Comparison of ENCODE assay signal across 8 cellular contexts in the genomic region with DNA sequence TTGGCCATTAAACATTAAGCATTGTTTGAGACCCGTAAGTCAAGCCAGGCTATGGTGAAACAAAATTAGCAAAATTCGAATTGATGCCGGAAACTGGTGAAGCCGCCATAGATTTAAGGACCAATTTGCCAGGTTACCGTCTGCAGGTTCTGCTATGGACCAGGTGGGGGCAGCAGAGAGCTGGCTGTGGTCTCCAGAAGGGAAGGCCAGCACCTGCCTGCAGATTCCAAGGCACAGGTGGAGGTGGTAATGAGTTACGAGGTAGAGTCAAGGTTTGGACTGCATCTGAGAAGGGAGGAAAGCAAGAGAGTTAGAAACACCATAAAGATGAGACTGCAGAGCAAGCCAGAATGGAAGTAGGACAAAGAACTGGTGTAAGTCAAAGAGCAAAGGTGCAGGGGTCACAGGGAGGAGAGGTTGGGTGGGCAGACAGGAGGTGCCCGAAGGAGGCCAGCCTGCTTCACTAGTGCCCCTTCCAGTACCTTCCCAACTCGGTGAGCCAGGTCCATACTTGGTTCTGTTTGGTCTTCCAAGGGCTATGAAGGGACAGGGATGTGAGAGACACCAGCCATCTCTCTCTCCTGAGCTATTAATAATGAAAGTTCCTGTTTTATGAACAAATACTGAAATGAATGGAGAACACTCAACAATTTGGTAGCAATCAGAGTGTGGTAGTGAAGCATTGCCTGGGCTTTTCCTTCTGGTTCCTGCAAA.
DNase-seq lines count a peak whose midpoint lies in the region; ATAC-seq and TF ChIP-seq lines count a peak whose summit lies in the region.

No MANE protein-coding gene starts in this region.

- no peak for TF ChIP-seq POLR2A in IMR-90 (IDR thresholded peaks at IDR 0.05; ENCODE audit: low read depth, low read length)

- no peak overlapping the region for H3K56ac ChIP-seq in IMR-90 (ENCODE audit: extremely low read depth, insufficient read depth, low read length)

- no peak overlapping the region for H2AK9ac ChIP-seq in IMR-90 (replicated peaks; ENCODE audit: low read depth, low read length, poor library complexity)

- H3K27me3 ChIP-seq in IMR-90 (ENCODE audit: control insufficient read depth, insufficient read depth, low read length) = no peaks in the 10 kb centered on the region

- H3K36me3 Mint-ChIP-seq in T-cell = no peaks in the 10 kb centered on the region

- H4K91ac ChIP-seq in IMR-90 (ENCODE audit: insufficient read depth, low read depth, low read length) = no peak overlapping the region

- H3K9me3 ChIP-seq in IMR-90 (ENCODE audit: control insufficient read depth, insufficient read depth, low read length) = no peaks in the 10 kb centered on the region

- H3K27ac ChIP-seq in IMR-90 (ENCODE audit: insufficient read depth, low read length) = no peak overlapping the region

- TF ChIP-seq CTCF in GM12865 (IDR thresholded peaks at IDR 0.05; ENCODE audit: insufficient read depth, low read depth, low read length, missing control alignments) (peak; percentile 95), IMR-90 (conservative IDR thresholded peaks at IDR 0.05; ENCODE audit: low read depth, low read length) (peak; percentile 52), astrocyte of the spinal cord (IDR thresholded peaks at IDR 0.05; ENCODE audit: low read depth, low read length) (peak; percentile 91)

- no peak overlapping the region for H3K9ac ChIP-seq in IMR-90 (ENCODE audit: low read depth, low read length)

- no TSS peak for BruUV-seq in IMR-90 (replicated peaks; lab: Mats Ljungman, UMichigan)

- no peaks in the 10 kb centered on the region for H3K79me1 ChIP-seq in IMR-90 (ENCODE audit: low read depth in 1 of 2, low read length in 2 of 2)

- peaks cover 0 to 9% (median 0%) of the 10 kb centered on the region in 3 donors for H3K4me1 Mint-ChIP-seq in T-cell

- no peak overlapping the region for H3K18ac ChIP-seq in IMR-90 (ENCODE audit: low read depth, low read length)

- no peak overlapping the region for H2AK5ac ChIP-seq in IMR-90 (ENCODE audit: low read depth, low read length)

- no peaks in the 10 kb centered on the region for H3K9me3 Mint-ChIP-seq in T-cell

- no peak overlapping the region for H3K14ac ChIP-seq in IMR-90 (replicated peaks; ENCODE audit: low read depth, low read length)

- no peak overlapping the region for H2BK5ac ChIP-seq in IMR-90 (ENCODE audit: low read depth, low read length, poor library complexity, severe bottlenecking)

- no peak overlapping the region for H4K8ac ChIP-seq in IMR-90 (ENCODE audit: low read depth in 2 of 2, low read length in 2 of 2)

- no peak overlapping the region for H3K27ac Mint-ChIP-seq in T-cell

- no peak overlapping the region for H2BK20ac ChIP-seq in IMR-90 (ENCODE audit: low read depth, low read length)

- no peak overlapping the region for H3K4me3 Mint-ChIP-seq in T-cell

- H2AFZ ChIP-seq in IMR-90 (replicated peaks; ENCODE audit: low read length, poor library complexity) = no peak overlapping the region

- ATAC-seq in GM21619 (IDR thresholded peaks at IDR 0.05; ENCODE audit: unreplicated experiment) = peak; percentile 89
- peak; percentile 48; the same call in 1 of the 2 replicates for ATAC-seq in IMR-90 (ENCODE audit: low read depth)
- ATAC-seq in T-cell (replicated peaks in 1 of 4) = peak; percentile 66 to 76 (median 71)

- DNase-seq in GM12865 (ENCODE audit: low read depth) (peak; percentile 74), IMR-90 (peak; percentile 4), T-cell (peak in 32 of 34 experiments; percentile 5 to 52 (median 34)), astrocyte of the spinal cord (ENCODE audit: low read depth, low spot score) (peak; percentile 24), kidney tubule cell (ENCODE audit: low spot score) (peak; percentile 70), NCI-H1694 (lab: John Stamatoyannopoulos, UW) (no peak)
- peak; percentile 6 for DNase-seq in stimulated activated CD8-positive, alpha-beta memory T cell treated with anti-CD3 and anti-CD28 coated beads, Interleukin-15, amount 100 ng/mL, for 1 hour (ENCODE audit: low read depth)

- H3K4me2 ChIP-seq in IMR-90 (ENCODE audit: low read depth, low read length) = no peak overlapping the region

- H3K4ac ChIP-seq in IMR-90 (ENCODE audit: low read depth, low read length) = no peak overlapping the region

- H4K5ac ChIP-seq in IMR-90 (ENCODE audit: low read depth, low read length) = no peak overlapping the region

- CTCF ChIA-PET in IMR-90 (lab: Yijun Ruan, JAX) = no interaction called here
- CTCF ChIA-PET in T-cell (lab: Charles Lee) = interaction anchor here (0.6 to 3.3 kb wide), 4 partner anchors 16 to 793 kb away, joined by 3 to 15 read pairs (median 4); no protein-coding TSS in a partner anchor

- no peak overlapping the region for H2BK15ac ChIP-seq in IMR-90 (ENCODE audit: low read depth, low read length)

- no peaks in the 10 kb centered on the region for H4K20me1 ChIP-seq in IMR-90 (ENCODE audit: insufficient read depth, low read length)

- no peaks in the 10 kb centered on the region for H3K9me1 ChIP-seq in IMR-90 (ENCODE audit: insufficient read depth, low read length)

- peak; percentile 49 for TF ChIP-seq RAD21 in IMR-90 (IDR thresholded peaks at IDR 0.05; ENCODE audit: low read length)

- no peak overlapping the region for H3K23ac ChIP-seq in IMR-90 (ENCODE audit: low read depth, low read length)

- intact Hi-C loops in IMR-90 (cut with micrococcal nuclease) = loop anchor here (2.0 to 10.0 kb wide), 2 partner anchors 449 to 593 kb away; no protein-coding TSS in a partner anchor

- no peak overlapping the region for H2BK120ac ChIP-seq in IMR-90 (ENCODE audit: low read depth, low read length)

- POLR2A ChIA-PET in IMR-90 (lab: Charles Lee; ENCODE audit: unreplicated experiment) = no interaction called here
- POLR2A ChIA-PET in T-cell (lab: Charles Lee) = no interaction called here

- WGBS in IMR-90 (ENCODE audit: extremely low coverage in 2 of 2, insufficient read length in 1 of 2), 2 experiments = 22% methylated on average over 5 of the region's 8 CpGs; no CpG with 5 or more reads in 1 of the 2 experiments

- no peaks in the 10 kb centered on the region for H3K4me1 ChIP-seq in IMR-90 (ENCODE audit: control insufficient read depth, insufficient read depth, low read length)

- no peak overlapping the region for H3K4me3 ChIP-seq in GM12865 (ENCODE audit: low read depth, low read length)
- H3K4me3 ChIP-seq in IMR-90 (ENCODE audit: insufficient read depth, low read depth, low read length) = no peak overlapping the region
- H3K4me3 ChIP-seq in astrocyte of the spinal cord (ENCODE audit: low read depth, low read length) = no peak overlapping the region

- in situ Hi-C loops in IMR-90 (cut with MboI; ENCODE audit: low sequenced_read_pairs) = no loop called here
- in situ Hi-C loops in astrocyte of the spinal cord (cut with HindIII; ENCODE audit: low sequenced_read_pairs) = no loop called here

- no peaks in the 10 kb centered on the region for H3K36me3 ChIP-seq in IMR-90 (ENCODE audit: control insufficient read depth, insufficient read depth, low read length)

- H3K27me3 Mint-ChIP-seq in T-cell = no peaks in the 10 kb centered on the region

- dilution Hi-C loops in IMR-90 (cut with HindIII; ENCODE audit: low sequenced_read_pairs, unreplicated experiment) = no loop called here

TF ChIP-seq in IMR-90, 13 proteins besides CTCF, POLR2A, EP300 and RAD21:
- TF ChIP-seq SMC3 (IDR thresholded peaks at IDR 0.05; ENCODE audit: low read depth, low read length) = peak; percentile 30; the same call in 1 of the 2 replicates
- TF ChIP-seq BHLHE40 (IDR thresholded peaks at IDR 0.05; ENCODE audit: low read depth, low read length) = no peak
- TF ChIP-seq, protein P1, sequence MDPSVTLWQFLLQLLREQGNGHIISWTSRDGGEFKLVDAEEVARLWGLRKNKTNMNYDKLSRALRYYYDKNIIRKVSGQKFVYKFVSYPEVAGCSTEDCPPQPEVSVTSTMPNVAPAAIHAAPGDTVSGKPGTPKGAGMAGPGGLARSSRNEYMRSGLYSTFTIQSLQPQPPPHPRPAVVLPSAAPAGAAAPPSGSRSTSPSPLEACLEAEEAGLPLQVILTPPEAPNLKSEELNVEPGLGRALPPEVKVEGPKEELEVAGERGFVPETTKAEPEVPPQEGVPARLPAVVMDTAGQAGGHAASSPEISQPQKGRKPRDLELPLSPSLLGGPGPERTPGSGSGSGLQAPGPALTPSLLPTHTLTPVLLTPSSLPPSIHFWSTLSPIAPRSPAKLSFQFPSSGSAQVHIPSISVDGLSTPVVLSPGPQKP (IDR thresholded peaks at IDR 0.05; ENCODE audit: borderline replicate concordance, low read depth, low read length) = no peak
